Comparison of ENCODE assay signal across 19 cellular contexts in genomic region chr1:101228424-101229134, GRCh38. TPM values are rescaled to one million over a fixed set of nuclear protein-coding genes. Genes with fewer than 3 reads are reported as not detected.
"Had no signal": no experiment of that assay in that cellular context is flagged by ENCODE, and none has a peak within 500 bp of the region (broad histone marks: within the 10 kb centered on the region; RNA-seq: fewer than 3 reads in every experiment).

No MANE protein-coding gene starts in this region.

- H3K27ac Mint-ChIP-seq: activated CD4-positive, alpha-beta T cell treated with anti-CD3 and anti-CD28 coated beads, Interleukin-2, amount 10 ng/mL, durations not matched to agents 24 days and 14 days; dendritic cell treated with granulocyte-macrophage colony-stimulating factor and Interleukin-4, amounts not matched to agents 40 ng/mL and 50 ng/mL, for 4 days; immature natural killer cell; progenitor cell of endocrine pancreas had no signal

- H3K27me3 Mint-ChIP-seq: activated CD4-positive, alpha-beta T cell treated with anti-CD3 and anti-CD28 coated beads, Interleukin-2, amount 10 ng/mL, durations not matched to agents 24 days and 14 days; stimulated activated naive CD8-positive, alpha-beta T cell treated with anti-CD3 and anti-CD28 coated beads, Interleukin-15, Interleukin-2, amounts not matched to agents 100 ng/mL and 50 ng/mL, for 24 hours had no signal

- H3K4me3 Mint-ChIP-seq: activated CD4-positive, alpha-beta T cell treated with anti-CD3 and anti-CD28 coated beads, Interleukin-2, amount 10 ng/mL, durations not matched to agents 24 days and 14 days; dendritic cell treated with granulocyte-macrophage colony-stimulating factor and Interleukin-4, amounts not matched to agents 40 ng/mL and 50 ng/mL, for 4 days; immature natural killer cell; stimulated activated naive CD8-positive, alpha-beta T cell treated with anti-CD3 and anti-CD28 coated beads, Interleukin-15, Interleukin-2, amounts not matched to agents 100 ng/mL and 50 ng/mL, for 24 hours had no signal

- H3K36me3 Mint-ChIP-seq: immature natural killer cell had no signal

- H3K27ac ChIP-seq: esophagus squamous epithelium, heart right ventricle, left ventricle myocardium inferior, suprapubic skin, transverse colon had no signal

- H3K27me3 ChIP-seq: esophagus squamous epithelium, heart right ventricle, suprapubic skin, transverse colon had no signal

- H3K4me3 ChIP-seq: esophagus squamous epithelium, heart right ventricle, left ventricle myocardium inferior, suprapubic skin, transverse colon had no signal

- H3K9me3 ChIP-seq: esophagus squamous epithelium, suprapubic skin, transverse colon had no signal

- DNase-seq: activated CD4-positive, alpha-beta T cell treated with anti-CD3 and anti-CD28 coated beads, Interleukin-2, amount 10 ng/mL, durations not matched to agents 24 days and 14 days; activated CD4-positive, CD25-positive, alpha-beta regulatory T cell; activated naive CD4-positive, alpha-beta T cell; effector memory CD4-positive, alpha-beta T cell; esophagus squamous epithelium; heart right ventricle; immature natural killer cell; kidney glomerular epithelial cell; left ventricle myocardium inferior; stimulated activated CD4-positive, alpha-beta T cell treated with anti-CD3 and anti-CD28 coated beads, Interleukin-12 subunit alpha, Interleukin-12 subunit beta, amount 100 ng/mL, for 4 hours; stimulated activated CD4-positive, alpha-beta T cell treated with anti-CD3 and anti-CD28 coated beads, Interleukin-1b, Interleukin-23, amount 100 ng/mL, for 48 hours; stimulated activated CD8-positive, alpha-beta memory T cell treated with anti-CD3 and anti-CD28 coated beads, Interleukin-4, amount 100 ng/mL, for 48 hours; T-helper 9 cell; transverse colon had no signal

- H3K36me3 ChIP-seq: esophagus squamous epithelium, heart right ventricle, left ventricle myocardium inferior, suprapubic skin, transverse colon had no signal

- ATAC-seq: heart right ventricle had no signal

- H3K9me3 Mint-ChIP-seq: dendritic cell treated with granulocyte-macrophage colony-stimulating factor and Interleukin-4, amounts not matched to agents 40 ng/mL and 50 ng/mL, for 4 days; immature natural killer cell; stimulated activated naive CD8-positive, alpha-beta T cell treated with anti-CD3 and anti-CD28 coated beads, Interleukin-15, Interleukin-2, amounts not matched to agents 100 ng/mL and 50 ng/mL, for 24 hours had no signal

- H3K4me1 ChIP-seq: esophagus squamous epithelium, suprapubic skin, transverse colon had no signal

RNA-seq across cellular contexts. Expression of gene S1PR1, which starts 8.2 kb away (rescaled TPM):
- polyA plus RNA-seq: neural cell had no signal
